Comparison of ENCODE assay signal across 1 cellular context in the genomic region with DNA sequence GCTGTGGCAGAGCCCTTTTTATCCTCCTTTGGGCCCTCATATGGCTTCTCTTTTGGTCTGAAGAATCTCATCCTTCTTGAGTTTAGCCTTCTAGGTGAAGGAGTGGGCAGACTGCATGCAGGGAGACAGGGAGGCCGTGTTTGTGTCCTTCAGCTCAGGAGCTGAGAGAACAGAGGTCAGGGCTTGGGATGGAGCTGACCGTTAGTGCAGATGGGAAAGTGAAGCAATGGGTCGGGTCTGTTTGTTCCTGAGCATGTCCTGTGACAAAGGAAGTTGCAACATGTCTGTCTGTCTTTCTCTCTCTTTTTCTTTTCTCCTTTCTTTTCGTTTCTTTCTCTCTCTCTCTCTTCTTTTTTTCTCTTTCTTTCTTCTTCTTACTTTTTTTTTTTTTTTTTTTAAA.
TF ChIP-seq lines count a peak whose summit lies in the region.

No MANE protein-coding gene starts in this region.

TF ChIP-seq in liver, 16 proteins besides CTCF, POLR2A, EP300 and RAD21 (continued from another document):
- TF ChIP-seq REST (IDR thresholded peaks at IDR 0.05) (peak; percentile 47), FOXA2 (IDR thresholded peaks at IDR 0.05) (no peak), RXRA (IDR thresholded peaks at IDR 0.05) (peak; percentile 92 to 97), HNF4G (IDR thresholded peaks at IDR 0.05) (peak; percentile 36), JUND (IDR thresholded peaks at IDR 0.05) (peak; percentile 31 to 67), MAX (IDR thresholded peaks at IDR 0.05) (peak; percentile 83), SP1 (IDR thresholded peaks at IDR 0.05) (peak; percentile 52), EGR1 (IDR thresholded peaks at IDR 0.05; ENCODE audit: low read depth in 2 of 2) (peak in 1 of 2 donors; percentile 62), NR2F2 (IDR thresholded peaks at IDR 0.05) (peak; percentile 74), ATF3 (IDR thresholded peaks at IDR 0.05) (peak; percentile 37), FOXA1 (IDR thresholded peaks at IDR 0.05) (no peak), TAF1 (conservative IDR thresholded peaks at IDR 0.05) (no peak)
